15 cellular contexts compared by ENCODE assay signal in the genomic region with DNA sequence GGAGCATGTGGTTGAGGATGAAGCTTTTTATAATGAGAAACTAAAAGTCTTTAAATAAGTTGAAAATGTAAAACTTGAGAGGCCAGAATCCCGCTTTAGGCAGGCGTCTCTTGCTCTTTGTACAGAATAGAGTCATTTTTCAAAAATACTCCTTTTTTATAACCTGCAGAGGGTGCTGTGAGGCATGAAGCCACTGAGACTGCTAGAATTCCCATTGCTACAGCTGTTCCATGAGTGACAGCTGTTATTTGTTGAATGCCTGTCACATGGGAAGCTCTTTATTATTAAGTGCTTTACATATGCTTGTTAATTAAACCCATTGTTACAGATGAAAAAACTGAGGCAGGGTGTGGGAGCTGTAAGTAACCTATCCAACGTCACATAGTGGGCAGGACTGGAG. TPM values are rescaled to one million over a fixed set of nuclear protein-coding genes. Genes with fewer than 3 reads are reported as not detected.
DNase-seq lines count a peak whose midpoint lies in the region; ATAC-seq and TF ChIP-seq lines count a peak whose summit lies in the region.
"Had no signal": no experiment of that assay in that cellular context is flagged by ENCODE, and none has a peak within 500 bp of the region (broad histone marks: within the 10 kb centered on the region; RNA-seq: fewer than 3 reads in every experiment).

No MANE protein-coding gene starts in this region.

- H3K36me3 Mint-ChIP-seq in stimulated activated memory B cell treated with anti-CD40 and anti-IgM and Interleukin-4, amounts not matched to agents 10 μg/mL and 1 μg/mL and 100 μg/mL, for 72 hours: no peaks in the 10 kb centered on the region

- H3K27me3 ChIP-seq in cardiac muscle cell: no peaks in the 10 kb centered on the region
- peaks cover 67% of the 10 kb centered on the region for H3K27me3 ChIP-seq in left ventricle myocardium inferior (ENCODE audit: low read depth)
- H3K27me3 ChIP-seq in esophagus muscularis mucosa: peaks cover 0 to 38% (median 3%) of the 10 kb centered on the region in 4 donors
- H3K27me3 ChIP-seq in upper lobe of right lung: peaks cover 13% of the 10 kb centered on the region

- H3K4me3 Mint-ChIP-seq in stimulated activated memory B cell treated with anti-CD40 and anti-IgM and Interleukin-4, amounts not matched to agents 10 μg/mL and 1 μg/mL and 100 μg/mL, for 72 hours: no peak overlapping the region
- H3K4me3 Mint-ChIP-seq: activated T-helper 17 cell treated with anti-CD3 and anti-CD28 coated beads, Interleukin-2, amount 50 U/mL, for 72 hours; naive thymus-derived CD8-positive, alpha-beta T cell had no signal

- DNase-seq in cardiac muscle cell (ENCODE audit: low read depth in 1 of 2, low spot score in 1 of 2) (no peak), left ventricle myocardium inferior (no peak), NCI-H82 treated with DMSO at 0.1 percent for 48 hours (lab: John Stamatoyannopoulos, UW; ENCODE audit: unreplicated experiment) (peak; percentile 15), esophagus muscularis mucosa (ENCODE audit: extremely low spot score) (peak; percentile 64), D341Med (ENCODE audit: low spot score) (no peak), left cardiac atrium (no peak), upper lobe of right lung (no peak)
- DNase-seq: activated CD4-positive, alpha-beta T cell treated with anti-CD3 and anti-CD28 coated beads, Interleukin-2, amount 50 U/mL, for 1 hour; GDM1; naive thymus-derived CD8-positive, alpha-beta T cell; NCI-H1092 had no signal

- no peak overlapping the region for H3K27ac ChIP-seq in cardiac muscle cell
- no peak overlapping the region for H3K27ac ChIP-seq in left ventricle myocardium inferior (replicated peaks)
- H3K27ac ChIP-seq in esophagus muscularis mucosa (replicated peaks in 1 of 4): no peak overlapping the region
- no peak overlapping the region for H3K27ac ChIP-seq in upper lobe of right lung
- H3K27ac ChIP-seq: HL-60 had no signal

- no peak overlapping the region for H3K27ac Mint-ChIP-seq in stimulated activated memory B cell treated with anti-CD40 and anti-IgM and Interleukin-4, amounts not matched to agents 10 μg/mL and 1 μg/mL and 100 μg/mL, for 72 hours
- H3K27ac Mint-ChIP-seq: activated T-helper 17 cell treated with anti-CD3 and anti-CD28 coated beads, Interleukin-2, amount 50 U/mL, for 72 hours; naive thymus-derived CD8-positive, alpha-beta T cell had no signal

- H3K4me1 ChIP-seq in cardiac muscle cell (ENCODE audit: low read depth) (no peaks in the 10 kb centered on the region), left ventricle myocardium inferior (no peaks in the 10 kb centered on the region), esophagus muscularis mucosa (no peaks in the 10 kb centered on the region), upper lobe of right lung (no peaks in the 10 kb centered on the region)

- intact Hi-C loops in left ventricle myocardium inferior (cut with micrococcal nuclease) (no loop called here), esophagus muscularis mucosa (cut with DNase I) (no loop called here), left cardiac atrium (cut with DNase I) (no loop called here), upper lobe of right lung (cut with DNase I) (no loop called here)

- no peaks in the 10 kb centered on the region for H3K9me3 ChIP-seq in cardiac muscle cell (ENCODE audit: low read depth)
- H3K9me3 ChIP-seq in left ventricle myocardium inferior (replicated peaks): peaks cover 20% of the 10 kb centered on the region
- H3K9me3 ChIP-seq in esophagus muscularis mucosa: peaks cover 0 to 16% (median 9%) of the 10 kb centered on the region in 4 donors
- peaks cover 10% of the 10 kb centered on the region for H3K9me3 ChIP-seq in upper lobe of right lung

- H3K36me3 ChIP-seq in cardiac muscle cell (no peaks in the 10 kb centered on the region), left ventricle myocardium inferior (no peaks in the 10 kb centered on the region), esophagus muscularis mucosa (no peaks in the 10 kb centered on the region), upper lobe of right lung (no peaks in the 10 kb centered on the region)

- peaks cover 7% of the 10 kb centered on the region for H3K9me3 Mint-ChIP-seq in stimulated activated memory B cell treated with anti-CD40 and anti-IgM and Interleukin-4, amounts not matched to agents 10 μg/mL and 1 μg/mL and 100 μg/mL, for 72 hours

- no peak overlapping the region for H3K4me3 ChIP-seq in cardiac muscle cell
- H3K4me3 ChIP-seq in left ventricle myocardium inferior: no peak overlapping the region
- no peak overlapping the region for H3K4me3 ChIP-seq in esophagus muscularis mucosa
- H3K4me3 ChIP-seq in upper lobe of right lung: no peak overlapping the region

- 85% methylated on average over 3 of the region's 3 CpGs for WGBS in esophagus muscularis mucosa

- H3K27me3 Mint-ChIP-seq in stimulated activated memory B cell treated with anti-CD40 and anti-IgM and Interleukin-4, amounts not matched to agents 10 μg/mL and 1 μg/mL and 100 μg/mL, for 72 hours: peaks cover 8% of the 10 kb centered on the region

- no peaks in the 10 kb centered on the region for H3K4me1 Mint-ChIP-seq in stimulated activated memory B cell treated with anti-CD40 and anti-IgM and Interleukin-4, amounts not matched to agents 10 μg/mL and 1 μg/mL and 100 μg/mL, for 72 hours
- H3K4me1 Mint-ChIP-seq: activated T-helper 17 cell treated with anti-CD3 and anti-CD28 coated beads, Interleukin-2, amount 50 U/mL, for 72 hours; naive thymus-derived CD8-positive, alpha-beta T cell had no signal

- TF ChIP-seq EP300 in esophagus muscularis mucosa (IDR thresholded peaks at IDR 0.05): no peak

- peak; percentile 25 for TF ChIP-seq CTCF in cardiac muscle cell (IDR thresholded peaks at IDR 0.05; ENCODE audit: low read depth, low read length)
- no peak for TF ChIP-seq CTCF in left ventricle myocardium inferior (IDR thresholded peaks at IDR 0.05; ENCODE audit: borderline replicate concordance)
- TF ChIP-seq CTCF in esophagus muscularis mucosa (IDR thresholded peaks at IDR 0.05): no peak
- TF ChIP-seq CTCF in upper lobe of right lung (IDR thresholded peaks at IDR 0.05): no peak

- no peak for ATAC-seq in stimulated activated memory B cell treated with anti-CD40 and anti-IgM and Interleukin-4, amounts not matched to agents 10 μg/mL and 1 μg/mL and 100 μg/mL, for 72 hours
- ATAC-seq in left cardiac atrium (no peak), upper lobe of right lung (no peak)
- ATAC-seq: activated T-helper 17 cell treated with anti-CD3 and anti-CD28 coated beads, Interleukin-2, amount 50 U/mL, for 72 hours; esophagus mucosa; naive thymus-derived CD8-positive, alpha-beta T cell had no signal

- TF ChIP-seq POLR2A in esophagus muscularis mucosa (IDR thresholded peaks at IDR 0.05; ENCODE audit: low read depth): no peak

RNA-seq across cellular contexts. Expression of a gene that starts 18.5 kb away (rescaled TPM):
- total RNA-seq in cardiac muscle cell (3.3 and 3.8 TPM in 2 replicates), left ventricle myocardium inferior (0.05 TPM), esophagus muscularis mucosa (under 1 TPM; 0.13 to 0.75 (median 0.46) TPM), left cardiac atrium (under 1 TPM; 0.12 to 0.34 TPM), upper lobe of right lung (0.26 TPM)
- polyA plus RNA-seq in cardiac muscle cell: 0.26 and 0.36 TPM in 2 replicates

Comparison
In these comparisons a context has a peak if more than half of its experiments do, and no peak if none do; other contexts are left out.
1. DNase-seq: peak in NCI-H82 treated with DMSO at 0.1 percent for 48 hours (single experiment) and esophagus muscularis mucosa (single experiment); none in cardiac muscle cell (0 of 2), left ventricle myocardium inferior (single experiment), D341Med (single experiment), left cardiac atrium (single experiment) and upper lobe of right lung (single experiment).